1 cellular context compared by ENCODE assay signal in the genomic region with DNA sequence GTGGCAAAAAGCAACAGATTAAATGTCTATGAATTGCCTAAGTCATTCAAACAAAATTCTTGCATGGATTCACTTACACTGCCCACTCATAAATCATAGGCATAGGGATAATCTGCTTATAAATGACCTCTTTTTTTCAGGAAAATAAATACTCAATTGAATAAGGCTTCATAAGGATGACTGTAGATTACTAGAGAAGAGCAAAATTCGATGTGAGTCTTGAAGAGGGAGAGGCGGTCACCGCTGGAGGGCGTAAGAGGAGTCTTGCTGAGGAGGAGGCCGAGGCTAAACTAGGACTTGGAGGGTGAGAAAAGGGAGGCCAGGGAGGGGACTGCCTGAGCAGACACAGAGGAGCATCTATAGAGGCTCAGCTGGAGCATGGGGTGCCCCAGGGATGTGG.
TF ChIP-seq lines count a peak whose summit lies in the region.

No MANE protein-coding gene starts in this region.

TF ChIP-seq in GM12878, 131 proteins besides CTCF, POLR2A, EP300 and RAD21 (continued from another document):
- TF ChIP-seq, protein P1, sequence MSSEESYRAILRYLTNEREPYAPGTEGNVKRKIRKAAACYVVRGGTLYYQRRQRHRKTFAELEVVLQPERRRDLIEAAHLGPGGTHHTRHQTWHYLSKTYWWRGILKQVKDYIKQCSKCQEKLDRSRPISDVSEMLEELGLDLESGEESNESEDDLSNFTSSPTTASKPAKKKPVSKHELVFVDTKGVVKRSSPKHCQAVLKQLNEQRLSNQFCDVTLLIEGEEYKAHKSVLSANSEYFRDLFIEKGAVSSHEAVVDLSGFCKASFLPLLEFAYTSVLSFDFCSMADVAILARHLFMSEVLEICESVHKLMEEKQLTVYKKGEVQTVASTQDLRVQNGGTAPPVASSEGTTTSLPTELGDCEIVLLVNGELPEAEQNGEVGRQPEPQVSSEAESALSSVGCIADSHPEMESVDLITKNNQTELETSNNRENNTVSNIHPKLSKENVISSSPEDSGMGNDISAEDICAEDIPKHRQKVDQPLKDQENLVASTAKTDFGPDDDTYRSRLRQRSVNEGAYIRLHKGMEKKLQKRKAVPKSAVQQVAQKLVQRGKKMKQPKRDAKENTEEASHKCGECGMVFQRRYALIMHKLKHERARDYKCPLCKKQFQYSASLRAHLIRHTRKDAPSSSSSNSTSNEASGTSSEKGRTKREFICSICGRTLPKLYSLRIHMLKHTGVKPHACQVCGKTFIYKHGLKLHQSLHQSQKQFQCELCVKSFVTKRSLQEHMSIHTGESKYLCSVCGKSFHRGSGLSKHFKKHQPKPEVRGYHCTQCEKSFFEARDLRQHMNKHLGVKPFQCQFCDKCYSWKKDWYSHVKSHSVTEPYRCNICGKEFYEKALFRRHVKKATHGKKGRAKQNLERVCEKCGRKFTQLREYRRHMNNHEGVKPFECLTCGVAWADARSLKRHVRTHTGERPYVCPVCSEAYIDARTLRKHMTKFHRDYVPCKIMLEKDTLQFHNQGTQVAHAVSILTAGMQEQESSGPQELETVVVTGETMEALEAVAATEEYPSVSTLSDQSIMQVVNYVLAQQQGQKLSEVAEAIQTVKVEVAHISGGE (CRISPR knock-in tag; IDR thresholded peaks at IDR 0.05), result no peak
- TF ChIP-seq ZNF217 (IDR thresholded peaks at IDR 0.05) (no peak), CBX3 (IDR thresholded peaks at IDR 0.05; ENCODE audit: borderline replicate concordance, low read depth) (no peak), PAX8 (IDR thresholded peaks at IDR 0.05) (no peak), ZNF622 (IDR thresholded peaks at IDR 0.05) (no peak), NR2C2 (IDR thresholded peaks at IDR 0.05; ENCODE audit: borderline replicate concordance, control insufficient read depth, insufficient read length, low read depth) (no peak)
- TF ChIP-seq, protein P2, sequence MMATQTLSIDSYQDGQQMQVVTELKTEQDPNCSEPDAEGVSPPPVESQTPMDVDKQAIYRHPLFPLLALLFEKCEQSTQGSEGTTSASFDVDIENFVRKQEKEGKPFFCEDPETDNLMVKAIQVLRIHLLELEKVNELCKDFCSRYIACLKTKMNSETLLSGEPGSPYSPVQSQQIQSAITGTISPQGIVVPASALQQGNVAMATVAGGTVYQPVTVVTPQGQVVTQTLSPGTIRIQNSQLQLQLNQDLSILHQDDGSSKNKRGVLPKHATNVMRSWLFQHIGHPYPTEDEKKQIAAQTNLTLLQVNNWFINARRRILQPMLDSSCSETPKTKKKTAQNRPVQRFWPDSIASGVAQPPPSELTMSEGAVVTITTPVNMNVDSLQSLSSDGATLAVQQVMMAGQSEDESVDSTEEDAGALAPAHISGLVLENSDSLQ (IDR thresholded peaks at IDR 0.05), result no peak
